1 cellular context compared by ENCODE assay signal in the genomic region with DNA sequence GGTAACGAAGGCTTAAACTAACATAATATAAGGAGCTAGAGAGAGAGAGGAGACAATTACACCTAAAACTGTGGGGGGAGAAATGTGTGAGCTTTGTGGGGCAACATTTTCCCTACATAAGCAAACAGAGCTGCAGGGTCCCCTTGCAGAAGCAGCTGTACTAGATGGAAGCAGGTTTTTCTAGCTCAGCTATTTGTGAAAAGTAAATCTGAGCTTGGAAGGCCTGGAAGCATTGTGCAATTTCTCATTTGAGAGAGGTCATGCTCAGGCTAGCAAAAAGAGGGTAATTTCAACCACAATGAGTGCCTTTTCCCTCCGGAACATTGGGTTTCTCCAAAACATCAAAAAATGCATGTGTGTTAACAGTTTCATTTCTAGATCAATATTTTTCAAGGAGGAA.
TF ChIP-seq lines count a peak whose summit lies in the region.

No MANE protein-coding gene starts in this region.

TF ChIP-seq in WTC11, 78 proteins besides CTCF, POLR2A, EP300 and RAD21 (continued from another document):
- no peak for TF ChIP-seq AR (CRISPR knock-in tag; IDR thresholded peaks at IDR 0.05)
- TF ChIP-seq ZNF263 (CRISPR knock-in tag; IDR thresholded peaks at IDR 0.05; ENCODE audit: low read depth): no peak
- no peak for TF ChIP-seq ZNF138 (CRISPR knock-in tag; conservative IDR thresholded peaks at IDR 0.05)
- TF ChIP-seq, protein P1, sequence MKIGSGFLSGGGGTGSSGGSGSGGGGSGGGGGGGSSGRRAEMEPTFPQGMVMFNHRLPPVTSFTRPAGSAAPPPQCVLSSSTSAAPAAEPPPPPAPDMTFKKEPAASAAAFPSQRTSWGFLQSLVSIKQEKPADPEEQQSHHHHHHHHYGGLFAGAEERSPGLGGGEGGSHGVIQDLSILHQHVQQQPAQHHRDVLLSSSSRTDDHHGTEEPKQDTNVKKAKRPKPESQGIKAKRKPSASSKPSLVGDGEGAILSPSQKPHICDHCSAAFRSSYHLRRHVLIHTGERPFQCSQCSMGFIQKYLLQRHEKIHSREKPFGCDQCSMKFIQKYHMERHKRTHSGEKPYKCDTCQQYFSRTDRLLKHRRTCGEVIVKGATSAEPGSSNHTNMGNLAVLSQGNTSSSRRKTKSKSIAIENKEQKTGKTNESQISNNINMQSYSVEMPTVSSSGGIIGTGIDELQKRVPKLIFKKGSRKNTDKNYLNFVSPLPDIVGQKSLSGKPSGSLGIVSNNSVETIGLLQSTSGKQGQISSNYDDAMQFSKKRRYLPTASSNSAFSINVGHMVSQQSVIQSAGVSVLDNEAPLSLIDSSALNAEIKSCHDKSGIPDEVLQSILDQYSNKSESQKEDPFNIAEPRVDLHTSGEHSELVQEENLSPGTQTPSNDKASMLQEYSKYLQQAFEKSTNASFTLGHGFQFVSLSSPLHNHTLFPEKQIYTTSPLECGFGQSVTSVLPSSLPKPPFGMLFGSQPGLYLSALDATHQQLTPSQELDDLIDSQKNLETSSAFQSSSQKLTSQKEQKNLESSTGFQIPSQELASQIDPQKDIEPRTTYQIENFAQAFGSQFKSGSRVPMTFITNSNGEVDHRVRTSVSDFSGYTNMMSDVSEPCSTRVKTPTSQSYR (CRISPR knock-in tag; IDR thresholded peaks at IDR 0.05): no peak
